Comparison of ENCODE assay signal across 1 cellular context in the genomic region with DNA sequence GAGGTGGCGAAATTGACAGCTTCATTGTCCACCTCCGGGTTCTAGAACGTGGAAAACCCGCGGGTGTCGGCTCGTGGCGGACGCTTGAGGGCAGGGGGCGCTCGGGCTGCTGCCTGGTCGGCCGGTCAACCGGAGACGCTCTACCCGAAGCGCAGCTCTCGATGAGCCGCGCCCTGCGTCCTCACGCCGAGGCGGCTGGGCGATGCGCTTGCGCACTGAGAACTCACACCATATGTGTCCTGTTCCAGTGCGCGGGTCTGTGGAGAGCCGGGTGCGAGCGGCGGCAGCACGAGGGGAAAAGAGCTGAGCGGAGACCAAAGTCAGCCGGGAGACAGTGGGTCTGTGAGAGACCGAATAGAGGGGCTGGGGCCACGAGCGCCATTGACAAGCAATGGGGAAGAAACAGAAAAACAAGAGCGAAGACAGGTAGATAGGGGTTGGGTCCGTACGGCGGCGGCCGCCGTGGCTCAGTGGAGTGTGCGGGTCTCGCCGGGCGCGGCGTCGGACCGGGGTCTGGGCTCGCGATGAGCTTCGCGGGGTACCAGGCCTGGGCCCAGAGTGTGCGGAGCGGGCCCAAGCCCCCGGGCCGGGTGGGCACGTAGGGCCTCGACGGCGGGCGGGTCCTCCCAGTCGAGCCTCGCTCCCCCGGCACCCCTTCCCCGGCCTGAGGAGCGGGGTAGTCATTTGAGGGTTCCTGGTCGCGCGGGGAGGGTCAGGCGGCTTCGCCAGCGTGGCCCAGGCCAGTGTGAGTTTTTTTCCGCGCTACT.
TF ChIP-seq lines count a peak whose summit lies in the region.

A gene with protein sequence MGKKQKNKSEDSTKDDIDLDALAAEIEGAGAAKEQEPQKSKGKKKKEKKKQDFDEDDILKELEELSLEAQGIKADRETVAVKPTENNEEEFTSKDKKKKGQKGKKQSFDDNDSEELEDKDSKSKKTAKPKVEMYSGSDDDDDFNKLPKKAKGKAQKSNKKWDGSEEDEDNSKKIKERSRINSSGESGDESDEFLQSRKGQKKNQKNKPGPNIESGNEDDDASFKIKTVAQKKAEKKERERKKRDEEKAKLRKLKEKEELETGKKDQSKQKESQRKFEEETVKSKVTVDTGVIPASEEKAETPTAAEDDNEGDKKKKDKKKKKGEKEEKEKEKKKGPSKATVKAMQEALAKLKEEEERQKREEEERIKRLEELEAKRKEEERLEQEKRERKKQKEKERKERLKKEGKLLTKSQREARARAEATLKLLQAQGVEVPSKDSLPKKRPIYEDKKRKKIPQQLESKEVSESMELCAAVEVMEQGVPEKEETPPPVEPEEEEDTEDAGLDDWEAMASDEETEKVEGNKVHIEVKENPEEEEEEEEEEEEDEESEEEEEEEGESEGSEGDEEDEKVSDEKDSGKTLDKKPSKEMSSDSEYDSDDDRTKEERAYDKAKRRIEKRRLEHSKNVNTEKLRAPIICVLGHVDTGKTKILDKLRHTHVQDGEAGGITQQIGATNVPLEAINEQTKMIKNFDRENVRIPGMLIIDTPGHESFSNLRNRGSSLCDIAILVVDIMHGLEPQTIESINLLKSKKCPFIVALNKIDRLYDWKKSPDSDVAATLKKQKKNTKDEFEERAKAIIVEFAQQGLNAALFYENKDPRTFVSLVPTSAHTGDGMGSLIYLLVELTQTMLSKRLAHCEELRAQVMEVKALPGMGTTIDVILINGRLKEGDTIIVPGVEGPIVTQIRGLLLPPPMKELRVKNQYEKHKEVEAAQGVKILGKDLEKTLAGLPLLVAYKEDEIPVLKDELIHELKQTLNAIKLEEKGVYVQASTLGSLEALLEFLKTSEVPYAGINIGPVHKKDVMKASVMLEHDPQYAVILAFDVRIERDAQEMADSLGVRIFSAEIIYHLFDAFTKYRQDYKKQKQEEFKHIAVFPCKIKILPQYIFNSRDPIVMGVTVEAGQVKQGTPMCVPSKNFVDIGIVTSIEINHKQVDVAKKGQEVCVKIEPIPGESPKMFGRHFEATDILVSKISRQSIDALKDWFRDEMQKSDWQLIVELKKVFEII (plus strand): TSS at position 226 of the 767 bp plus-strand sequence. CDS start 166 bp downstream, at position 392.

TF ChIP-seq in HEK293, 187 proteins besides CTCF, POLR2A, EP300 and RAD21 (continued from another document):
- TF ChIP-seq, protein P1, sequence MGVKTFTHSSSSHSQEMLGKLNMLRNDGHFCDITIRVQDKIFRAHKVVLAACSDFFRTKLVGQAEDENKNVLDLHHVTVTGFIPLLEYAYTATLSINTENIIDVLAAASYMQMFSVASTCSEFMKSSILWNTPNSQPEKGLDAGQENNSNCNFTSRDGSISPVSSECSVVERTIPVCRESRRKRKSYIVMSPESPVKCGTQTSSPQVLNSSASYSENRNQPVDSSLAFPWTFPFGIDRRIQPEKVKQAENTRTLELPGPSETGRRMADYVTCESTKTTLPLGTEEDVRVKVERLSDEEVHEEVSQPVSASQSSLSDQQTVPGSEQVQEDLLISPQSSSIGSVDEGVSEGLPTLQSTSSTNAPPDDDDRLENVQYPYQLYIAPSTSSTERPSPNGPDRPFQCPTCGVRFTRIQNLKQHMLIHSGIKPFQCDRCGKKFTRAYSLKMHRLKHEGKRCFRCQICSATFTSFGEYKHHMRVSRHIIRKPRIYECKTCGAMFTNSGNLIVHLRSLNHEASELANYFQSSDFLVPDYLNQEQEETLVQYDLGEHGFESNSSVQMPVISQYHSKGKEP (tag by site-specific recombination; IDR thresholded peaks at IDR 0.05), result no peak
- peak; percentile 59 for TF ChIP-seq ZNF660 (tag by site-specific recombination; IDR thresholded peaks at IDR 0.05)
- no peak for TF ChIP-seq EGR2 (tag by site-specific recombination; IDR thresholded peaks at IDR 0.05; ENCODE audit: low read depth)
- TF ChIP-seq ZBTB8A (tag by site-specific recombination; IDR thresholded peaks at IDR 0.05), result peak; percentile 33; the same call in 1 of the 2 replicates
TF ChIP-seq in HEK293: peak in this region for 26.
